Comparison of ENCODE assay signal across 8 cellular contexts in genomic region chr15:74127954-74128784, GRCh38. TPM values are rescaled to one million over a fixed set of nuclear protein-coding genes. Genes with fewer than 3 reads are reported as not detected.
DNase-seq lines count a peak whose midpoint lies in the region; FAIRE-seq and TF ChIP-seq lines count a peak whose summit lies in the region.

No MANE protein-coding gene starts in this region.

- no peaks in the 10 kb centered on the region for H3K9me3 Mint-ChIP-seq in T-helper 2 cell treated with Interferon-gamma antibody and Interleukin-4, amounts not matched to agents 5 μg/mL and 100 μg/mL, for 36 hours

- no peak for TF ChIP-seq POLR2A in endothelial cell of umbilical vein (IDR thresholded peaks at IDR 0.05; ENCODE audit: low read depth, low read length)

- FAIRE-seq in endothelial cell of umbilical vein (lab: Jason Lieb, UNC), result no peak

- H3K4me1 Mint-ChIP-seq in T-helper 2 cell treated with Interferon-gamma antibody and Interleukin-4, amounts not matched to agents 5 μg/mL and 100 μg/mL, for 36 hours (ENCODE audit: low read depth), result peaks cover 5% of the 10 kb centered on the region

- no peaks in the 10 kb centered on the region for H3K9me1 ChIP-seq in endothelial cell of umbilical vein (replicated peaks; ENCODE audit: control insufficient read depth, extremely low read depth, insufficient read depth, low read length)

- intact Hi-C loops in endothelial cell of umbilical vein (cut with micrococcal nuclease), result loop anchor here (1.0 to 2.0 kb wide), 3 partner anchors 175 to 194 kb away; no protein-coding TSS in a partner anchor

- no peaks in the 10 kb centered on the region for H4K20me1 ChIP-seq in endothelial cell of umbilical vein (replicated peaks; ENCODE audit: control insufficient read depth, extremely low read depth, insufficient read depth, low read length)

- POLR2A ChIA-PET in endothelial cell of umbilical vein (lab: Charles Lee), result interaction anchor here (0.6 kb wide), 1 partner anchor 192 kb away, joined by 3 read pairs; no protein-coding TSS in a partner anchor

- peak overlapping the region in 1 of 3 experiments; percentile 14 for H3K4me3 ChIP-seq in endothelial cell of umbilical vein (replicated peaks in 1 of 3; ENCODE audit: insufficient read depth in 1 of 3, low read depth in 1 of 3, low read length in 3 of 3)
- H3K4me3 ChIP-seq in neuron (ENCODE audit: low read length), result peak overlapping the region; percentile 41

- peaks cover 4% of the 10 kb centered on the region for H3K4me1 ChIP-seq in endothelial cell of umbilical vein (ENCODE audit: control insufficient read depth, extremely low read depth, insufficient read depth, low read length)
- peaks cover 26% of the 10 kb centered on the region for H3K4me1 ChIP-seq in neuron (ENCODE audit: insufficient read depth, low read length)

- H3K36me3 ChIP-seq in endothelial cell of umbilical vein (ENCODE audit: control insufficient read depth in 2 of 2, extremely low read depth in 1 of 2, insufficient read depth in 2 of 2, low read length in 2 of 2) (no peaks in the 10 kb centered on the region), neuron (ENCODE audit: insufficient read depth, low read length) (no peaks in the 10 kb centered on the region)

- no peak overlapping the region for H3K4me3 Mint-ChIP-seq in T-helper 2 cell treated with Interferon-gamma antibody and Interleukin-4, amounts not matched to agents 5 μg/mL and 100 μg/mL, for 36 hours

- H3K4me2 ChIP-seq in endothelial cell of umbilical vein (ENCODE audit: insufficient read depth, low read length), result no peak overlapping the region

- H3K27me3 ChIP-seq in endothelial cell of umbilical vein (ENCODE audit: control insufficient read depth in 2 of 2, insufficient read depth in 2 of 2, low read length in 2 of 2) (peaks cover 62 to 78% of the 10 kb centered on the region in 2 experiments), neuron (ENCODE audit: insufficient read depth, low read length) (peaks cover 53% of the 10 kb centered on the region)

- dilution Hi-C loops in endothelial cell of umbilical vein (cut with MboI; ENCODE audit: extremely low pct_ligation_motif_present, low sequenced_read_pairs), result no loop called here

- DNase-seq in COLO668 (lab: John Stamatoyannopoulos, UW; ENCODE audit: unreplicated experiment) (peak; percentile 24), NCI-H226 (peak; percentile 21), endothelial cell of umbilical vein (ENCODE audit: low read depth, low spot score) (no peak), NK-92 (lab: John Stamatoyannopoulos, UW; ENCODE audit: unreplicated experiment) (no peak)
- DNase-seq in T-helper 2 cell treated with Interferon-gamma antibody and Interleukin-4, amounts not matched to agents 5 μg/mL and 100 μg/mL, for 36 hours (ENCODE audit: low spot score), result no peak
- no peak for DNase-seq in stimulated activated CD4-positive, alpha-beta T cell treated with anti-CD3 and anti-CD28 coated beads, Interleukin-12 subunit alpha, Interleukin-12 subunit beta, amount 100 ng/mL, for 4 hours
- DNase-seq in stimulated activated CD4-positive, alpha-beta T cell treated with anti-CD3 and anti-CD28 coated beads, Interleukin-2, amount 100 ng/mL, for 48 hours, result no peak

- H3K27ac Mint-ChIP-seq in T-helper 2 cell treated with Interferon-gamma antibody and Interleukin-4, amounts not matched to agents 5 μg/mL and 100 μg/mL, for 36 hours, result no peak overlapping the region

- H3K27me3 Mint-ChIP-seq in T-helper 2 cell treated with Interferon-gamma antibody and Interleukin-4, amounts not matched to agents 5 μg/mL and 100 μg/mL, for 36 hours (ENCODE audit: low read depth), result peaks cover 75% of the 10 kb centered on the region

- no peak overlapping the region for H2AFZ ChIP-seq in endothelial cell of umbilical vein (ENCODE audit: low read depth, low read length)
- H2AFZ ChIP-seq in neuron (ENCODE audit: low read depth, low read length), result peak overlapping the region; percentile 54

- TF ChIP-seq CTCF in endothelial cell of umbilical vein (IDR thresholded peaks at IDR 0.05; ENCODE audit: extremely low read depth in 1 of 2, insufficient read depth in 1 of 2, low read depth in 1 of 2, low read length in 2 of 2), result no peak

- H3K9me3 ChIP-seq in endothelial cell of umbilical vein (replicated peaks; ENCODE audit: control insufficient read depth, insufficient read depth, low read length), result no peaks in the 10 kb centered on the region
- peaks cover 9% of the 10 kb centered on the region for H3K9me3 ChIP-seq in neuron (ENCODE audit: low read length)

- CTCF ChIA-PET in endothelial cell of umbilical vein (lab: Charles Lee), result interaction anchor here (0.6 to 3.7 kb wide), 14 partner anchors 10 to 443 kb away, joined by 3 to 115 read pairs (median 6); no protein-coding TSS in a partner anchor

- H3K79me2 ChIP-seq in endothelial cell of umbilical vein (ENCODE audit: control insufficient read depth, insufficient read depth, low read length), result no peaks in the 10 kb centered on the region

- no peak overlapping the region for H3K27ac ChIP-seq in endothelial cell of umbilical vein (ENCODE audit: insufficient read depth, low read depth, low read length)

- H3K36me3 Mint-ChIP-seq in T-helper 2 cell treated with Interferon-gamma antibody and Interleukin-4, amounts not matched to agents 5 μg/mL and 100 μg/mL, for 36 hours (ENCODE audit: low read depth), result peaks cover 2% of the 10 kb centered on the region

- H3K9ac ChIP-seq in endothelial cell of umbilical vein (replicated peaks; ENCODE audit: extremely low read depth, insufficient read depth, low read length), result no peak overlapping the region

- BruUV-seq in endothelial cell of umbilical vein (replicated peaks; lab: Mats Ljungman, UMichigan), result no TSS peak

TF ChIP-seq in endothelial cell of umbilical vein, 7 proteins besides CTCF, POLR2A, EP300 and RAD21:
- TF ChIP-seq MYC (IDR thresholded peaks at IDR 0.05; ENCODE audit: low read depth, low read length) (no peak), POLR2AphosphoS5 (IDR thresholded peaks at IDR 0.05; ENCODE audit: insufficient read depth, low read depth, low read length) (no peak), FOS (IDR thresholded peaks at IDR 0.05; ENCODE audit: borderline replicate concordance, insufficient read depth, low read length) (no peak), EZH2 (IDR thresholded peaks at IDR 0.05; ENCODE audit: borderline replicate concordance, low read depth, low read length, severe bottlenecking) (peak; percentile 77), GATA2 (IDR thresholded peaks at IDR 0.05; ENCODE audit: insufficient read depth, insufficient read length, low read depth, low read length) (no peak), MAX (IDR thresholded peaks at IDR 0.05; ENCODE audit: insufficient read depth, insufficient read length) (no peak)

RNA-seq across cellular contexts. Expression of gene ISLR2, which starts 2.2 kb away (rescaled TPM):
- total RNA-seq in endothelial cell of umbilical vein, result not detected in 2 replicates
- polyA plus RNA-seq in endothelial cell of umbilical vein, result not detected in 2 replicates
- polyA plus RNA-seq in endothelial cell of umbilical vein (2011; cell fraction: cytosol; rRNA removed), result not detected in 2 replicates
- not detected in 2 replicates for polyA plus RNA-seq in endothelial cell of umbilical vein (2011; cell fraction: nucleus; rRNA removed)
- not detected in 2 replicates for polyA plus RNA-seq in endothelial cell of umbilical vein (2012)
- not detected in 2 replicates for polyA minus RNA-seq in endothelial cell of umbilical vein
- not detected for polyA minus RNA-seq in endothelial cell of umbilical vein (2011; cell fraction: cytosol; rRNA and poly(A)+ RNA removed)
- polyA minus RNA-seq in endothelial cell of umbilical vein (2011; cell fraction: nucleus; rRNA and poly(A)+ RNA removed), result not detected in 2 replicates

RNA-seq across cellular contexts. Expression of gene ISLR, which starts 45.3 kb away (rescaled TPM):
- not detected in 2 replicates for total RNA-seq in endothelial cell of umbilical vein
- not detected in 2 replicates for polyA plus RNA-seq in endothelial cell of umbilical vein
- polyA plus RNA-seq in endothelial cell of umbilical vein (2011; cell fraction: cytosol; rRNA removed), result not detected in 2 replicates
- not detected in 2 replicates for polyA plus RNA-seq in endothelial cell of umbilical vein (2011; cell fraction: nucleus; rRNA removed)
- not detected in 2 replicates for polyA plus RNA-seq in endothelial cell of umbilical vein (2012)
- not detected in 2 replicates for polyA minus RNA-seq in endothelial cell of umbilical vein
- polyA minus RNA-seq in endothelial cell of umbilical vein (2011; cell fraction: cytosol; rRNA and poly(A)+ RNA removed), result not detected
- not detected in 2 replicates for polyA minus RNA-seq in endothelial cell of umbilical vein (2011; cell fraction: nucleus; rRNA and poly(A)+ RNA removed)

RNA-seq across cellular contexts. Expression of gene GOLGA6A, which starts 45.8 kb away (rescaled TPM):
- total RNA-seq in endothelial cell of umbilical vein, result not detected in 2 replicates
- polyA plus RNA-seq in endothelial cell of umbilical vein, result not detected in 2 replicates
- not detected in 2 replicates for polyA plus RNA-seq in endothelial cell of umbilical vein (2011; cell fraction: cytosol; rRNA removed)
- not detected in 2 replicates for polyA plus RNA-seq in endothelial cell of umbilical vein (2011; cell fraction: nucleus; rRNA removed)
- not detected in 2 replicates for polyA plus RNA-seq in endothelial cell of umbilical vein (2012)
- not detected in 2 replicates for polyA minus RNA-seq in endothelial cell of umbilical vein
- not detected for polyA minus RNA-seq in endothelial cell of umbilical vein (2011; cell fraction: cytosol; rRNA and poly(A)+ RNA removed)
- not detected in 2 replicates for polyA minus RNA-seq in endothelial cell of umbilical vein (2011; cell fraction: nucleus; rRNA and poly(A)+ RNA removed)

Comparison
In these comparisons a context has a peak if more than half of its experiments do, and no peak if none do; other contexts are left out.
1. DNase-seq: peak in COLO668 (single experiment) and NCI-H226 (single experiment); none in endothelial cell of umbilical vein (single experiment), T-helper 2 cell treated with Interferon-gamma antibody and Interleukin-4, amounts not matched to agents 5 μg/mL and 100 μg/mL, for 36 hours (single experiment), stimulated activated CD4-positive, alpha-beta T cell treated with anti-CD3 and anti-CD28 coated beads, Interleukin-12 subunit alpha, Interleukin-12 subunit beta, amount 100 ng/mL, for 4 hours (single experiment), stimulated activated CD4-positive, alpha-beta T cell treated with anti-CD3 and anti-CD28 coated beads, Interleukin-2, amount 100 ng/mL, for 48 hours (0 of 2) and NK-92 (single experiment).